ENCODE assay signal across 17 cellular contexts in the genomic region with DNA sequence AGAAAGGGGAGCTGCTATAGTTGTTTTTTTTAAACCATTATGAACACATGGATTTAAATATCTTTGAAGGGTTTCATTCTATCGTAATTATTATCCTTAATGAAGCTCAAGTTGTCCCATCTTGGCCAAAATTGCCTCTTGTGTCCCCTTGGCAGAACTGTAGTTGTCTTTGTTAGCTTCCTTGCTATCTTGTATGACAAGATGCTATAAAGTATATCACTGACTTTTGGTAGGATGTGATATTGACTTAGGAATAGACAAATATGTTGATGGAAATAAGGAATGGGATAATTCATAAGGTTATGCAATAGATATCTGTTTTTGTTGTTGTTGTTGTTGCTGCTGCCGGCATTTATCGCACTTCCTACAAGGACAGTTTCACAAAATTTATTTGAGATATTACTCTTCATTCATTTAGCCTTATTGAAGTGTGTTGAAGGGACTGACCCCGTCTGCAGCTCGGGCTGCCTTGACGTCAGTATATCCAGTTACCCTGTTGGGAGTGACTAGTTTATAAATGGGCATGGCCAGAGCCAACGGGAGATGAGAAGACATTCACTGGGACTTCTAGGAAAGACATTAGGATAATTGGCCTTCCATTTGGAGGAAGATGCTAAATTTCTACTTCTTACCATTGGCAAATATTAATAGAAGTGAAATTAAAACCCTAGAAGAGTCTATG. TPM values are rescaled to one million over a fixed set of nuclear protein-coding genes. Genes with fewer than 3 reads are reported as not detected.
DNase-seq lines count a peak whose midpoint lies in the region; ATAC-seq, FAIRE-seq and TF ChIP-seq lines count a peak whose summit lies in the region.
"Had no signal": no experiment of that assay in that cellular context is flagged by ENCODE, and none has a peak within 500 bp of the region (broad histone marks: within the 10 kb centered on the region; RNA-seq: fewer than 3 reads in every experiment).

No MANE protein-coding gene starts in this region.

- DNase-seq in HepG2 (ENCODE audit: low spot score) (no peak), right lobe of liver (no peak), SJSA1 (ENCODE audit: low read depth in 1 of 2, low spot score in 2 of 2) (no peak), fibroblast of gingiva (ENCODE audit: low read depth) (peak; percentile 20), BE2C (no peak), inferior parietal cortex (ENCODE audit: extremely low spot score) (no peak), ecto neural progenitor cell (ENCODE audit: low spot score) (no peak)
- no peak for DNase-seq in NK-92 treated with Interleukin-12 subunit alpha and Interleukin-12 subunit beta, amount 100 ng/mL, for 24 hours (lab: John Stamatoyannopoulos, UW)
- DNase-seq: C1 segment of cervical spinal cord, DMS 273 treated with DMSO at 0.1 percent for 48 hours, GF-D8, Kasumi-1, NCI-H1105 treated with DMSO at 0.1 percent for 48 hours, NCI-H1694 treated with DMSO at 0.1 percent for 48 hours, NCI-H69 had no signal

- H3K4me1 ChIP-seq in HepG2 (ENCODE audit: insufficient read depth, low read length) (peaks cover 11% of the 10 kb centered on the region; the same call in 1 of the 2 replicates), right lobe of liver (no peaks in the 10 kb centered on the region), SJSA1 (replicated peaks) (peaks cover 17% of the 10 kb centered on the region), BE2C (peaks cover 5% of the 10 kb centered on the region; the same call in 1 of the 2 replicates)

- H3K27ac ChIP-seq in HepG2 (ENCODE audit: extremely low read length, insufficient read depth, low read length) (no peak overlapping the region), right lobe of liver (no peak overlapping the region), SJSA1 (peak overlapping the region; percentile 97)

- H4K20me1 ChIP-seq in HepG2 (ENCODE audit: insufficient read depth, low read length) = no peaks in the 10 kb centered on the region

- no peaks in the 10 kb centered on the region for H3K36me3 ChIP-seq in HepG2 (replicated peaks in 1 of 2; ENCODE audit: control insufficient read depth in 1 of 2, insufficient read depth in 2 of 2, low read length in 2 of 2)
- H3K36me3 ChIP-seq in right lobe of liver = no peaks in the 10 kb centered on the region
- no peaks in the 10 kb centered on the region for H3K36me3 ChIP-seq in SJSA1
- H3K36me3 ChIP-seq in BE2C = no peaks in the 10 kb centered on the region

- POLR2A ChIA-PET in HepG2 (lab: Yijun Ruan, JAX) = no interaction called here

- WGBS in HepG2 (ENCODE audit: low lambda C conversion rate) = 64% methylated on average over 7 of the region's 7 CpGs
- WGBS in right lobe of liver (ENCODE audit: insufficient coverage, low coverage, low lambda C conversion rate, missing lambda C conversion rate) = 98% methylated on average over 7 of the region's 7 CpGs

- TF ChIP-seq CTCF in HepG2 (CRISPR knock-in tag; IDR thresholded peaks at IDR 0.05) = no peak
- no peak for TF ChIP-seq CTCF in right lobe of liver (IDR thresholded peaks at IDR 0.05)
- no peak for TF ChIP-seq CTCF in BE2C (IDR thresholded peaks at IDR 0.05; ENCODE audit: low read depth, low read length)

- in situ Hi-C loops in HepG2 (cut with HindIII; ENCODE audit: extremely low pct_ligation_motif_present, low pct_unique_long_range_greater_than_20kb) = no loop called here

- no peaks in the 10 kb centered on the region for H3K79me2 ChIP-seq in HepG2 (ENCODE audit: insufficient read depth, low read length)

- BruUV-seq in HepG2 (replicated peaks; lab: Mats Ljungman, UMichigan) = no TSS peak

- TF ChIP-seq EP300 in HepG2 (IDR thresholded peaks at IDR 0.05; ENCODE audit: low read depth in 2 of 2, low read length in 2 of 2) (no peak), HepG2 (CRISPR knock-in tag; IDR thresholded peaks at IDR 0.05; ENCODE audit: borderline replicate concordance) (no peak)

- TF ChIP-seq POLR2A in HepG2 (IDR thresholded peaks at IDR 0.05; ENCODE audit: insufficient read depth in 1 of 2, low read depth in 2 of 2, low read length in 2 of 2) = no peak
- TF ChIP-seq POLR2A in right lobe of liver (IDR thresholded peaks at IDR 0.05) = no peak

- CTCF ChIA-PET in HepG2 (lab: Yijun Ruan, JAX; ENCODE audit: low intra/inter-chr PET ratio, low total read pairs) = no interaction called here

- no peak overlapping the region for H3K4me3 ChIP-seq in HepG2 (replicated peaks in 1 of 3; ENCODE audit: insufficient read depth in 1 of 3, low read depth in 2 of 3, low read length in 3 of 3)
- H3K4me3 ChIP-seq in right lobe of liver = no peak overlapping the region
- H3K4me3 ChIP-seq in SJSA1 = peak overlapping the region; percentile 23
- H3K4me3 ChIP-seq in BE2C (ENCODE audit: low read depth, low read length) = no peak overlapping the region

- 0 out of 2 replicates have a peak overlapping the region, but pooled peaks have one; percentile 4 for H3K4me2 ChIP-seq in HepG2 (ENCODE audit: low read depth, low read length)

- no peak overlapping the region for H2AFZ ChIP-seq in HepG2 (ENCODE audit: low read length)

- no peaks in the 10 kb centered on the region for H3K27me3 ChIP-seq in HepG2 (ENCODE audit: control insufficient read depth in 1 of 2, insufficient read depth in 2 of 2, low read length in 2 of 2)
- no peaks in the 10 kb centered on the region for H3K27me3 ChIP-seq in right lobe of liver
- no peaks in the 10 kb centered on the region for H3K27me3 ChIP-seq in SJSA1 (replicated peaks)
- H3K27me3 ChIP-seq in BE2C = no peaks in the 10 kb centered on the region

- no peak for ATAC-seq in HepG2
- no peak for ATAC-seq in right lobe of liver

- H3K9ac ChIP-seq in HepG2 (ENCODE audit: insufficient read depth, low read depth, low read length) = no peak overlapping the region

- no peak for FAIRE-seq in HepG2 (lab: Jason Lieb, UNC)
- FAIRE-seq: GM12891, H1 had no signal

- no peak for TF ChIP-seq RAD21 in HepG2 (CRISPR knock-in tag; IDR thresholded peaks at IDR 0.05)

- intact Hi-C loops in HepG2 (cut with micrococcal nuclease; ENCODE audit: unreplicated experiment) (no loop called here), right lobe of liver (cut with DNase I) (no loop called here)

- H3K9me3 ChIP-seq in HepG2 (ENCODE audit: low read length) (no peaks in the 10 kb centered on the region), right lobe of liver (no peaks in the 10 kb centered on the region), SJSA1 (replicated peaks) (no peaks in the 10 kb centered on the region), BE2C (no peaks in the 10 kb centered on the region)

RNA-seq across cellular contexts. Expression of a gene that starts 26.1 kb away (rescaled TPM):
- 0.20 TPM in 1 of 2 replicates, not detected in the other for total RNA-seq in HepG2 (2016; rRNA removed; fragmentation: Illumina TruSeq; extraction: Trizol)
- 0.10 TPM in 1 of 2 replicates, not detected in the other for total RNA-seq in HepG2 (2016; cell fraction: cytosol; rRNA removed; fragmentation: Illumina TruSeq; extraction: Trizol; ENCODE audit: low read depth)
- 0.06 and 0.13 TPM in 2 replicates for total RNA-seq in HepG2 (2016; cell fraction: insoluble cytoplasmic fraction; rRNA removed; fragmentation: Illumina TruSeq; extraction: Trizol)
- 0.06 and 0.48 TPM in 2 replicates for total RNA-seq in HepG2 (2016; cell fraction: membrane; rRNA removed; fragmentation: Illumina TruSeq; extraction: Trizol)
- 0.09 and 0.37 TPM in 2 replicates for total RNA-seq in HepG2 (2016; cell fraction: nucleus; rRNA removed; fragmentation: Illumina TruSeq; extraction: Trizol)
- 0.16 and 0.84 TPM in 2 replicates for polyA plus RNA-seq in HepG2 (2011; rRNA removed)
- polyA plus RNA-seq in HepG2 (2011; cell fraction: cytosol; rRNA removed) = 0.05 and 0.30 TPM in 2 replicates
- polyA plus RNA-seq in HepG2 (2011; cell fraction: nucleus; rRNA removed) = 0.13 and 0.14 TPM in 2 replicates
- polyA plus RNA-seq in HepG2 (2012) = 0.19 and 0.62 TPM in 2 replicates
- 0.25 and 0.29 TPM in 2 replicates for polyA plus RNA-seq in HepG2 (2016; cell fraction: cytosol; fragmentation: Illumina TruSeq; extraction: Trizol; ENCODE audit: low read depth)
- 0.04 and 0.07 TPM in 2 replicates for polyA plus RNA-seq in HepG2 (2016; cell fraction: insoluble cytoplasmic fraction; fragmentation: Illumina TruSeq; extraction: Trizol; ENCODE audit: low read depth)
- polyA plus RNA-seq in HepG2 (2016; cell fraction: membrane; fragmentation: Illumina TruSeq; extraction: Trizol; ENCODE audit: low read depth) = not detected in 2 replicates
- 1.4 TPM in 1 of 2 replicates, not detected in the other for polyA plus RNA-seq in HepG2 (2016; cell fraction: nucleus; fragmentation: Illumina TruSeq; extraction: Trizol; ENCODE audit: insufficient read depth, low read depth)
- polyA minus RNA-seq in HepG2 (2011; rRNA and poly(A)+ RNA removed; ENCODE audit: low replicate concordance) = 0.66 and 1.8 TPM in 2 replicates
- polyA minus RNA-seq in HepG2 (2011; cell fraction: cytosol; rRNA and poly(A)+ RNA removed) = 0.18 TPM in 1 of 2 replicates, not detected in the other
- 0.50 and 1.7 TPM in 2 replicates for polyA minus RNA-seq in HepG2 (2011; cell fraction: nucleus; rRNA and poly(A)+ RNA removed)
- total RNA-seq in right lobe of liver = 1 to 10 TPM in 4 of 6 experiments, under 1 TPM in 2; 0.27 to 5.6 (median 1.2) TPM
- total RNA-seq in SJSA1 (2014; rRNA removed; shearing (Covaris generic)) = 6.5 and 10.6 TPM in 2 replicates
- polyA plus RNA-seq in BE2C (2012; ENCODE audit: insufficient read depth, insufficient read length, low read depth) = 3.2 TPM

RNA-seq across cellular contexts. Expression of a gene that starts 42.2 kb away (rescaled TPM):
- 37.2 and 39.6 TPM in 2 replicates for total RNA-seq in HepG2 (2016; rRNA removed; fragmentation: Illumina TruSeq; extraction: Trizol)
- total RNA-seq in HepG2 (2016; cell fraction: cytosol; rRNA removed; fragmentation: Illumina TruSeq; extraction: Trizol; ENCODE audit: low read depth) = 7.8 TPM in 2 replicates
- total RNA-seq in HepG2 (2016; cell fraction: insoluble cytoplasmic fraction; rRNA removed; fragmentation: Illumina TruSeq; extraction: Trizol) = 39.5 and 39.9 TPM in 2 replicates
- 22.3 and 22.5 TPM in 2 replicates for total RNA-seq in HepG2 (2016; cell fraction: membrane; rRNA removed; fragmentation: Illumina TruSeq; extraction: Trizol)
- total RNA-seq in HepG2 (2016; cell fraction: nucleus; rRNA removed; fragmentation: Illumina TruSeq; extraction: Trizol) = 31.7 and 35.6 TPM in 2 replicates
- 18.8 and 20.1 TPM in 2 replicates for polyA plus RNA-seq in HepG2 (2011; rRNA removed)
- polyA plus RNA-seq in HepG2 (2011; cell fraction: cytosol; rRNA removed) = 14.5 and 17.0 TPM in 2 replicates
- 9.6 and 9.9 TPM in 2 replicates for polyA plus RNA-seq in HepG2 (2011; cell fraction: nucleus; rRNA removed)
- polyA plus RNA-seq in HepG2 (2012) = 30.9 and 36.9 TPM in 2 replicates
- polyA plus RNA-seq in HepG2 (2016; cell fraction: cytosol; fragmentation: Illumina TruSeq; extraction: Trizol; ENCODE audit: low read depth) = 3.1 TPM in 2 replicates
- polyA plus RNA-seq in HepG2 (2016; cell fraction: insoluble cytoplasmic fraction; fragmentation: Illumina TruSeq; extraction: Trizol; ENCODE audit: low read depth) = 48.4 and 51.0 TPM in 2 replicates
- polyA plus RNA-seq in HepG2 (2016; cell fraction: membrane; fragmentation: Illumina TruSeq; extraction: Trizol; ENCODE audit: low read depth) = 11.6 TPM in 2 replicates
- 40.3 and 40.5 TPM in 2 replicates for polyA plus RNA-seq in HepG2 (2016; cell fraction: nucleus; fragmentation: Illumina TruSeq; extraction: Trizol; ENCODE audit: insufficient read depth, low read depth)
- 10.2 and 11.3 TPM in 2 replicates for polyA minus RNA-seq in HepG2 (2011; rRNA and poly(A)+ RNA removed; ENCODE audit: low replicate concordance)
- 18.2 and 23.5 TPM in 2 replicates for polyA minus RNA-seq in HepG2 (2011; cell fraction: cytosol; rRNA and poly(A)+ RNA removed)
- 27.1 and 37.2 TPM in 2 replicates for polyA minus RNA-seq in HepG2 (2011; cell fraction: nucleus; rRNA and poly(A)+ RNA removed)
- 10 to 100 TPM; 18.3 to 28.6 (median 24.5) TPM for total RNA-seq in right lobe of liver
- 42.8 and 44.8 TPM in 2 replicates for total RNA-seq in SJSA1 (2014; rRNA removed; shearing (Covaris generic))
- polyA plus RNA-seq in BE2C (2012; ENCODE audit: insufficient read depth, insufficient read length, low read depth) = 105 TPM

RNA-seq across cellular contexts. Expression of a gene that starts 53.8 kb away (rescaled TPM):
- total RNA-seq in HepG2 (2016; rRNA removed; fragmentation: Illumina TruSeq; extraction: Trizol) = 78.7 and 101 TPM in 2 replicates
- total RNA-seq in HepG2 (2016; cell fraction: cytosol; rRNA removed; fragmentation: Illumina TruSeq; extraction: Trizol; ENCODE audit: low read depth) = 17.1 and 20.5 TPM in 2 replicates
- 83.5 and 95.5 TPM in 2 replicates for total RNA-seq in HepG2 (2016; cell fraction: insoluble cytoplasmic fraction; rRNA removed; fragmentation: Illumina TruSeq; extraction: Trizol)
- total RNA-seq in HepG2 (2016; cell fraction: membrane; rRNA removed; fragmentation: Illumina TruSeq; extraction: Trizol) = 25.9 and 31.6 TPM in 2 replicates
- total RNA-seq in HepG2 (2016; cell fraction: nucleus; rRNA removed; fragmentation: Illumina TruSeq; extraction: Trizol) = 58.7 and 68.9 TPM in 2 replicates
- polyA plus RNA-seq in HepG2 (2011; rRNA removed) = 37.3 and 48.5 TPM in 2 replicates
- polyA plus RNA-seq in HepG2 (2011; cell fraction: cytosol; rRNA removed) = 26.7 and 40.8 TPM in 2 replicates
- polyA plus RNA-seq in HepG2 (2011; cell fraction: nucleus; rRNA removed) = 72.4 and 75.0 TPM in 2 replicates
- polyA plus RNA-seq in HepG2 (2012) = 36.4 and 46.7 TPM in 2 replicates
- 6.7 and 8.1 TPM in 2 replicates for polyA plus RNA-seq in HepG2 (2016; cell fraction: cytosol; fragmentation: Illumina TruSeq; extraction: Trizol; ENCODE audit: low read depth)
- 82.3 and 82.4 TPM in 2 replicates for polyA plus RNA-seq in HepG2 (2016; cell fraction: insoluble cytoplasmic fraction; fragmentation: Illumina TruSeq; extraction: Trizol; ENCODE audit: low read depth)
- 12.6 and 15.8 TPM in 2 replicates for polyA plus RNA-seq in HepG2 (2016; cell fraction: membrane; fragmentation: Illumina TruSeq; extraction: Trizol; ENCODE audit: low read depth)
- 68.6 and 70.6 TPM in 2 replicates for polyA plus RNA-seq in HepG2 (2016; cell fraction: nucleus; fragmentation: Illumina TruSeq; extraction: Trizol; ENCODE audit: insufficient read depth, low read depth)
- 25.7 and 60.1 TPM in 2 replicates for polyA minus RNA-seq in HepG2 (2011; rRNA and poly(A)+ RNA removed; ENCODE audit: low replicate concordance)
- 26.0 and 29.4 TPM in 2 replicates for polyA minus RNA-seq in HepG2 (2011; cell fraction: cytosol; rRNA and poly(A)+ RNA removed)
- polyA minus RNA-seq in HepG2 (2011; cell fraction: nucleus; rRNA and poly(A)+ RNA removed) = 68.6 and 82.9 TPM in 2 replicates
- total RNA-seq in right lobe of liver = 10 to 100 TPM; 23.8 to 30.2 (median 25.3) TPM
- total RNA-seq in SJSA1 (2014; rRNA removed; shearing (Covaris generic)) = 86.1 and 148 TPM in 2 replicates
- polyA plus RNA-seq in BE2C (2012; ENCODE audit: insufficient read depth, insufficient read length, low read depth) = 70.3 TPM
